In the genomic region with DNA sequence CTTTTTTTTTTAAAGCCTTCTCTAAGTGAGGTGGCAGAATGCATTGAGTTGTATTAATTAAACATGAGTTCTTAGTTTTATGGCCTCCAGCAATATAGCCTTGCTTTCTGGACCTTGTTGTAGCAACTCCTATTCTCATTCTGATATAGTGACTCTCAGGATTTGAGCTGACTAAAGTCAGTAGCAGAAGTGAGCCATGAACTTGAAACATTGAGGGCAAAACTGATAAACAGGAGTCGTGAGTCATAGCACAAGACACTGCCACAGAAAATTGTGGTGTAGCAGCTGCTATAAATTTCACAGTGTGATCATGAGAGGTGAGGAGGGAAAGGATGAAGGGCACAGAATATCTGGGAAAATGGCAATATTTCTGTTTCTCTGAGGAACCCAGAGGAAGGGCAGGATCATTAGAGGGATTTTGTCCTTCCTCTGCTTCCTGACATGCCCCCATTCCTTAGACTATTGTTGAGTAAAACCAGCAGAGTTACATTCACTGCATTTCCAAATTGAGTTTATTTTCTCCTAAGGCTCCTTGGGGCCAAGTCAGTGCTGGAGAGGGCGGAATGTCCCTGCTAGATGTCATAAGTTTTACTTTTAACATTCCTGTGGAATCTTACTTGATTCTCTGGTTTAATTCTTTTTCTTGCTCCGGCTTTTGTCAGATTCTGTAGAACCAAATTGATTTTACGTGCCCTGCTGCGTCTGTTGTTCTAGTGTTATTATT, we compare ENCODE assay signal across 8 cellular contexts. TPM values are rescaled to one million over a fixed set of nuclear protein-coding genes. Genes with fewer than 3 reads are reported as not detected.
DNase-seq lines count a peak whose midpoint lies in the region; ATAC-seq and TF ChIP-seq lines count a peak whose summit lies in the region.

No MANE protein-coding gene starts in this region.

- H3K27me3 Mint-ChIP-seq in activated T-cell treated with anti-CD3 and anti-CD28 coated beads, Interleukin-2, amount 50 U/mL, for 4 hours (ENCODE audit: low read depth), result no peaks in the 10 kb centered on the region

- H3K27ac ChIP-seq in foreskin keratinocyte, result no peak overlapping the region

- H3K4me1 Mint-ChIP-seq in activated T-cell treated with anti-CD3 and anti-CD28 coated beads, Interleukin-2, amount 50 U/mL, for 4 hours (ENCODE audit: low read depth), result peaks cover 76% of the 10 kb centered on the region

- H3K9me3 Mint-ChIP-seq in activated T-cell treated with anti-CD3 and anti-CD28 coated beads, Interleukin-2, amount 50 U/mL, for 4 hours, result no peaks in the 10 kb centered on the region

- H3K27me3 ChIP-seq in foreskin keratinocyte, result peaks cover 2% of the 10 kb centered on the region

- ATAC-seq in activated T-cell treated with anti-CD3 and anti-CD28 coated beads, Interleukin-2, amount 50 U/mL, for 4 hours, result peak; percentile 87 to 96
- peak; percentile 97 for ATAC-seq in HG02759 (IDR thresholded peaks at IDR 0.05; ENCODE audit: unreplicated experiment)
- peak; percentile 87 for ATAC-seq in foreskin keratinocyte

- H3K4me3 Mint-ChIP-seq in activated T-cell treated with anti-CD3 and anti-CD28 coated beads, Interleukin-2, amount 50 U/mL, for 4 hours, result peak overlapping the region; percentile 7

- TF ChIP-seq CTCF in foreskin keratinocyte (conservative IDR thresholded peaks at IDR 0.05), result no peak

- no peaks in the 10 kb centered on the region for H3K4me1 ChIP-seq in foreskin keratinocyte

- DNase-seq in activated T-cell treated with anti-CD3 and anti-CD28 coated beads, Interleukin-2, amount 50 U/mL, for 4 hours, result peak; percentile 10
- DNase-seq in activated T-cell treated with anti-CD3 and anti-CD28 coated beads, Interleukin-2, amount 50 U/mL, for 1 hour, result no peak
- DNase-seq in RPMI7951 (ENCODE audit: low read depth) (peak; percentile 54), foreskin keratinocyte (peak; percentile 43 to 81), HT-29 (ENCODE audit: low spot score) (no peak), NK-92 (lab: John Stamatoyannopoulos, UW; ENCODE audit: unreplicated experiment) (no peak), DMS 273 (lab: John Stamatoyannopoulos, UW; ENCODE audit: unreplicated experiment) (no peak)

- peaks cover 16% of the 10 kb centered on the region for H3K36me3 Mint-ChIP-seq in activated T-cell treated with anti-CD3 and anti-CD28 coated beads, Interleukin-2, amount 50 U/mL, for 4 hours (ENCODE audit: insufficient read depth)

RNA-seq across cellular contexts. Expression of a gene that starts 7.5 kb away (rescaled TPM):
- total RNA-seq in activated T-cell treated with anti-CD3 and anti-CD28 coated beads, Interleukin-2, amount 50 U/mL, for 4 hours, result 1 to 10 TPM; 2.3 to 7.6 (median 5.4) TPM
- 1.4 and 2.0 TPM in 2 replicates for total RNA-seq in RPMI7951 (2014; rRNA removed; shearing (Covaris generic))
- 0.32 TPM in 1 of 2 replicates, not detected in the other for total RNA-seq in foreskin keratinocyte
- polyA plus RNA-seq in foreskin keratinocyte, result 0.15 and 0.32 TPM in 2 replicates
- not detected in 2 replicates for total RNA-seq in HT-29 (2014; rRNA removed; shearing (Covaris generic))

RNA-seq across cellular contexts. Expression of a gene that starts 47.4 kb away (rescaled TPM):
- 100 to 1,000 TPM; 192 to 217 (median 203) TPM for total RNA-seq in activated T-cell treated with anti-CD3 and anti-CD28 coated beads, Interleukin-2, amount 50 U/mL, for 4 hours
- 109 and 189 TPM in 2 replicates for total RNA-seq in RPMI7951 (2014; rRNA removed; shearing (Covaris generic))
- 110 and 124 TPM in 2 replicates for total RNA-seq in foreskin keratinocyte
- 78.9 and 85.9 TPM in 2 replicates for polyA plus RNA-seq in foreskin keratinocyte
- total RNA-seq in HT-29 (2014; rRNA removed; shearing (Covaris generic)), result 147 and 174 TPM in 2 replicates

Comparison
In these comparisons a context has a peak if more than half of its experiments do, and no peak if none do; other contexts are left out.
1. DNase-seq: peak in activated T-cell treated with anti-CD3 and anti-CD28 coated beads, Interleukin-2, amount 50 U/mL, for 4 hours (single experiment), RPMI7951 (single experiment) and foreskin keratinocyte (2 of 2); none in activated T-cell treated with anti-CD3 and anti-CD28 coated beads, Interleukin-2, amount 50 U/mL, for 1 hour (single experiment), HT-29 (single experiment), NK-92 (single experiment) and DMS 273 (single experiment).
2. Peak in every context shown above with its lines, with median percentiles within 50 percentile points of each other: ATAC-seq.